7 cellular contexts compared by ENCODE assay signal in genomic region chr9:137239541-137240200, GRCh38. TPM values are rescaled to one million over a fixed set of nuclear protein-coding genes. Genes with fewer than 3 reads are reported as not detected.
DNase-seq lines count a peak whose midpoint lies in the region; FAIRE-seq and TF ChIP-seq lines count a peak whose summit lies in the region.
"Not testable (repeated sequence)": the region's sequence is repeated elsewhere in the genome, so short reads cannot be mapped to it uniquely, and the experiment has no call there.
"Had no signal": no experiment of that assay in that cellular context is flagged by ENCODE, and none has a peak within 500 bp of the region (broad histone marks: within the 10 kb centered on the region; RNA-seq: fewer than 3 reads in every experiment).

No MANE protein-coding gene starts in this region.

- H3K9ac ChIP-seq in HUES48 (ENCODE audit: low read depth, low read length) (peak overlapping the region; percentile 71), keratinocyte (ENCODE audit: control insufficient read depth, extremely low read depth, insufficient read depth, low read length) (peak overlapping the region; percentile 92)

- peak overlapping the region; percentile 69 for H3K27ac Mint-ChIP-seq in activated CD4-positive, alpha-beta memory T cell treated with anti-CD3 and anti-CD28 coated beads for 36 hours
- H3K27ac Mint-ChIP-seq in dendritic cell treated with granulocyte-macrophage colony-stimulating factor and Interleukin-4, amounts not matched to agents 40 ng/mL and 50 ng/mL, for 4 days, result peak overlapping the region; percentile 90

- H3K36me3 Mint-ChIP-seq in activated CD4-positive, alpha-beta memory T cell treated with anti-CD3 and anti-CD28 coated beads for 36 hours, result peaks cover 26% of the 10 kb centered on the region
- H3K36me3 Mint-ChIP-seq in dendritic cell treated with granulocyte-macrophage colony-stimulating factor and Interleukin-4, amounts not matched to agents 40 ng/mL and 50 ng/mL, for 4 days (ENCODE audit: low read depth), result peaks cover 39% of the 10 kb centered on the region

- POLR2A ChIA-PET in activated CD4-positive, alpha-beta memory T cell treated with anti-CD3 and anti-CD28 coated beads for 36 hours (lab: Charles Lee), result interaction anchor here (1.2 to 4.5 kb wide), 9 partner anchors 11 to 170 kb away, joined by 3 to 65 read pairs (median 13); partner anchors contain the start of genes ANAPC2, CYSRT1, MAN1B1 and NELFB

- H3K36me3 ChIP-seq in HUES48 (ENCODE audit: control insufficient read depth, insufficient read depth, low read length), result peaks cover 22% of the 10 kb centered on the region
- H3K36me3 ChIP-seq in keratinocyte (ENCODE audit: control insufficient read depth in 2 of 2, extremely low read depth in 1 of 2, insufficient read depth in 2 of 2, low read length in 2 of 2), result peaks cover 11 to 26% of the 10 kb centered on the region in 2 experiments
- H3K36me3 ChIP-seq in prostate gland, result peaks cover 0 to 11% of the 10 kb centered on the region in 2 donors

- not testable (repeated sequence) for H3K27me3 Mint-ChIP-seq in activated CD4-positive, alpha-beta memory T cell treated with anti-CD3 and anti-CD28 coated beads for 36 hours
- peaks cover 14% of the 10 kb centered on the region for H3K27me3 Mint-ChIP-seq in dendritic cell treated with granulocyte-macrophage colony-stimulating factor and Interleukin-4, amounts not matched to agents 40 ng/mL and 50 ng/mL, for 4 days

- H3K4me1 Mint-ChIP-seq in activated CD4-positive, alpha-beta memory T cell treated with anti-CD3 and anti-CD28 coated beads for 36 hours (ENCODE audit: low read depth), result peaks cover 21% of the 10 kb centered on the region
- H3K4me1 Mint-ChIP-seq in dendritic cell treated with granulocyte-macrophage colony-stimulating factor and Interleukin-4, amounts not matched to agents 40 ng/mL and 50 ng/mL, for 4 days (ENCODE audit: low read depth), result peaks cover 57% of the 10 kb centered on the region

- not testable (repeated sequence) for DNase-seq in activated CD4-positive, alpha-beta memory T cell treated with anti-CD3 and anti-CD28 coated beads for 36 hours; keratinocyte (ENCODE audit: low read depth, low spot score); prostate gland (ENCODE audit: low spot score)

- H2AFZ ChIP-seq in keratinocyte (ENCODE audit: control insufficient read depth, low read length), result not testable (repeated sequence)

- H3K27ac ChIP-seq in 22Rv1 (peak overlapping the region; percentile 97), HUES48 (ENCODE audit: low read depth, low read length) (peak overlapping the region; percentile 96), keratinocyte (ENCODE audit: control insufficient read depth, insufficient read depth, low read length) (peak overlapping the region; percentile 90), prostate gland (peak overlapping the region; percentile 92)

- WGBS in prostate gland, result 50% methylated on average over 27 of the region's 27 CpGs

- H3K27me3 ChIP-seq in HUES48 (ENCODE audit: control insufficient read depth, insufficient read depth, low read length); keratinocyte (ENCODE audit: control insufficient read depth, extremely low read depth, insufficient read depth, low read length); prostate gland (replicated peaks; ENCODE audit: insufficient read depth): not testable (repeated sequence)

- H3K4me1 ChIP-seq in HUES48 (ENCODE audit: control insufficient read depth, insufficient read depth, low read length) (peaks cover 18% of the 10 kb centered on the region), keratinocyte (ENCODE audit: control insufficient read depth, extremely low read depth, insufficient read depth, low read length) (peaks cover 24% of the 10 kb centered on the region), prostate gland (replicated peaks) (peaks cover 35% of the 10 kb centered on the region)

- intact Hi-C loops in activated CD4-positive, alpha-beta memory T cell treated with anti-CD3 and anti-CD28 coated beads for 36 hours (cut with micrococcal nuclease), result loop anchor here (1.0 to 5.0 kb wide), 6 partner anchors 16 to 447 kb away; partner anchors contain the start of genes ANAPC2, NELFB, SSNA1 and TMEM141
- intact Hi-C loops in dendritic cell treated with granulocyte-macrophage colony-stimulating factor and Interleukin-4, amounts not matched to agents 40 ng/mL and 50 ng/mL, for 4 days (cut with micrococcal nuclease), result not testable (repeated sequence)
- intact Hi-C loops in prostate gland (cut with DNase I), result loop anchor here (2.0 to 5.0 kb wide), 2 partner anchors 15 to 117 kb away; partner anchors contain the start of gene NELFB

- dilution Hi-C loops in keratinocyte (cut with MboI; ENCODE audit: extremely low pct_ligation_motif_present, low sequenced_read_pairs), result not testable (repeated sequence)

- not testable (repeated sequence) for FAIRE-seq in keratinocyte (lab: Jason Lieb, UNC)

- H3K4me2 ChIP-seq in keratinocyte (ENCODE audit: control insufficient read depth, extremely low read depth, insufficient read depth, low read depth, low read length), result peak overlapping the region; percentile 82

- not testable (repeated sequence) for H3K9me3 Mint-ChIP-seq in activated CD4-positive, alpha-beta memory T cell treated with anti-CD3 and anti-CD28 coated beads for 36 hours; dendritic cell treated with granulocyte-macrophage colony-stimulating factor and Interleukin-4, amounts not matched to agents 40 ng/mL and 50 ng/mL, for 4 days

- not testable (repeated sequence) for TF ChIP-seq POLR2A in prostate gland (IDR thresholded peaks at IDR 0.05)

- not testable (repeated sequence) for H3K9me1 ChIP-seq in keratinocyte (ENCODE audit: control insufficient read depth, extremely low read depth, insufficient read depth, low read length)

- peaks cover 28% of the 10 kb centered on the region for H4K20me1 ChIP-seq in keratinocyte (ENCODE audit: control insufficient read depth, extremely low read depth, insufficient read depth, low read length)

- H3K4me3 ChIP-seq in HUES48 (ENCODE audit: low read depth, low read length), result peak overlapping the region; percentile 85
- peak overlapping the region; percentile 77 to 85 (median 80) for H3K4me3 ChIP-seq in keratinocyte (ENCODE audit: control insufficient read depth in 2 of 3, extremely low read depth in 1 of 3, insufficient read depth in 2 of 3, low read depth in 1 of 3, low read length in 3 of 3)
- H3K4me3 ChIP-seq in prostate gland, result peak overlapping the region; percentile 68 to 70

- H3K4me3 Mint-ChIP-seq in activated CD4-positive, alpha-beta memory T cell treated with anti-CD3 and anti-CD28 coated beads for 36 hours, result peak overlapping the region; percentile 70
- peak overlapping the region; percentile 78 for H3K4me3 Mint-ChIP-seq in dendritic cell treated with granulocyte-macrophage colony-stimulating factor and Interleukin-4, amounts not matched to agents 40 ng/mL and 50 ng/mL, for 4 days

- not testable (repeated sequence) for TF ChIP-seq CTCF in 22Rv1 (IDR thresholded peaks at IDR 0.05); keratinocyte (optimal IDR thresholded peaks at IDR 0.05 in 1 of 3, IDR thresholded peaks at IDR 0.05 in 1 of 3, conservative IDR thresholded peaks at IDR 0.05 in 1 of 3; ENCODE audit: extremely low read depth in 1 of 3, insufficient read depth in 2 of 3, low read length in 3 of 3); prostate gland (IDR thresholded peaks at IDR 0.05)

- CTCF ChIA-PET in activated CD4-positive, alpha-beta memory T cell treated with anti-CD3 and anti-CD28 coated beads for 36 hours (lab: Charles Lee), result interaction anchor here (0.7 to 3.9 kb wide), 15 partner anchors 9 to 210 kb away, joined by 3 to 22 read pairs (median 5); partner anchors contain the start of genes ANAPC2, CYSRT1, MAN1B1 and RNF208

- H3K9me3 ChIP-seq in HUES48 (ENCODE audit: control insufficient read depth, insufficient read depth, low read length); keratinocyte (ENCODE audit: control insufficient read depth, low read depth, low read length); prostate gland: not testable (repeated sequence)

- H3K79me2 ChIP-seq in keratinocyte (ENCODE audit: control insufficient read depth, insufficient read depth, low read length), result peaks cover 33% of the 10 kb centered on the region

RNA-seq across cellular contexts. Expression of gene TUBB4B, which starts 1.4 kb away (rescaled TPM):
- total RNA-seq in activated CD4-positive, alpha-beta memory T cell treated with anti-CD3 and anti-CD28 coated beads for 36 hours, result 100 to 1,000 TPM; 320 to 325 TPM
- 390 to 693 TPM (median 440 TPM) in 3 replicates for polyA plus RNA-seq in keratinocyte
- polyA plus RNA-seq in keratinocyte (2011; ENCODE audit: low read depth), result 64.2 TPM
- 328 and 496 TPM in 2 replicates for polyA plus RNA-seq in keratinocyte (2011; cell fraction: cytosol; rRNA removed)
- polyA plus RNA-seq in keratinocyte (2011; cell fraction: nucleus; rRNA removed), result 336 and 469 TPM in 2 replicates
- polyA plus RNA-seq in keratinocyte (2012; ENCODE audit: low replicate concordance), result 276 and 744 TPM in 2 replicates
- polyA minus RNA-seq in keratinocyte, result 387 to 836 TPM (median 396 TPM) in 3 replicates
- 512 TPM for polyA minus RNA-seq in keratinocyte (2011; cell fraction: cytosol; rRNA and poly(A)+ RNA removed)
- polyA minus RNA-seq in keratinocyte (2011; cell fraction: nucleus; rRNA and poly(A)+ RNA removed), result 252 and 259 TPM in 2 replicates
- 100 to 1,000 TPM; 279 to 484 TPM for total RNA-seq in prostate gland

RNA-seq across cellular contexts. Expression of gene SLC34A3, which starts 9.0 kb away (rescaled TPM):
- not detected for total RNA-seq in activated CD4-positive, alpha-beta memory T cell treated with anti-CD3 and anti-CD28 coated beads for 36 hours
- 0.03 TPM in 1 of 3 replicates, not detected in the others for polyA plus RNA-seq in keratinocyte
- not detected for polyA plus RNA-seq in keratinocyte (2011; ENCODE audit: low read depth)
- polyA plus RNA-seq in keratinocyte (2011; cell fraction: cytosol; rRNA removed), result not detected in 2 replicates
- 0.05 TPM in 1 of 2 replicates, not detected in the other for polyA plus RNA-seq in keratinocyte (2011; cell fraction: nucleus; rRNA removed)
- polyA plus RNA-seq in keratinocyte (2012; ENCODE audit: low replicate concordance), result 0.21 TPM in 1 of 2 replicates, not detected in the other
- polyA minus RNA-seq in keratinocyte, result not detected in 3 replicates
- polyA minus RNA-seq in keratinocyte (2011; cell fraction: cytosol; rRNA and poly(A)+ RNA removed), result not detected
- not detected in 2 replicates for polyA minus RNA-seq in keratinocyte (2011; cell fraction: nucleus; rRNA and poly(A)+ RNA removed)
- under 1 TPM in 1 of 2 donors, not detected in 1; 0.57 TPM for total RNA-seq in prostate gland
- total RNA-seq: mesenteric fat pad had no signal

RNA-seq across cellular contexts. Expression of gene STPG3, which starts 11.4 kb away (rescaled TPM):
- total RNA-seq in activated CD4-positive, alpha-beta memory T cell treated with anti-CD3 and anti-CD28 coated beads for 36 hours, result not detected
- not detected in 3 replicates for polyA plus RNA-seq in keratinocyte
- polyA plus RNA-seq in keratinocyte (2011; ENCODE audit: low read depth), result not detected
- not detected in 2 replicates for polyA plus RNA-seq in keratinocyte (2011; cell fraction: cytosol; rRNA removed)
- polyA plus RNA-seq in keratinocyte (2011; cell fraction: nucleus; rRNA removed), result not detected in 2 replicates
- not detected in 2 replicates for polyA plus RNA-seq in keratinocyte (2012; ENCODE audit: low replicate concordance)
- polyA minus RNA-seq in keratinocyte, result not detected in 3 replicates
- polyA minus RNA-seq in keratinocyte (2011; cell fraction: cytosol; rRNA and poly(A)+ RNA removed), result not detected
- polyA minus RNA-seq in keratinocyte (2011; cell fraction: nucleus; rRNA and poly(A)+ RNA removed), result not detected in 2 replicates
- total RNA-seq in prostate gland, result 1 to 10 TPM in 1 of 2 donors, not detected in 1; 4.2 TPM
- total RNA-seq: mesenteric fat pad had no signal

RNA-seq across cellular contexts. Expression of gene RNF224, which starts 12.4 kb away (rescaled TPM):
- not detected for total RNA-seq in activated CD4-positive, alpha-beta memory T cell treated with anti-CD3 and anti-CD28 coated beads for 36 hours
- polyA plus RNA-seq in keratinocyte, result not detected in 3 replicates
- polyA plus RNA-seq in keratinocyte (2011; ENCODE audit: low read depth), result not detected
- polyA plus RNA-seq in keratinocyte (2011; cell fraction: cytosol; rRNA removed), result not detected in 2 replicates
- 0.11 TPM in 1 of 2 replicates, not detected in the other for polyA plus RNA-seq in keratinocyte (2011; cell fraction: nucleus; rRNA removed)
- polyA plus RNA-seq in keratinocyte (2012; ENCODE audit: low replicate concordance), result 0.06 and 0.31 TPM in 2 replicates
- polyA minus RNA-seq in keratinocyte, result not detected in 3 replicates
- not detected for polyA minus RNA-seq in keratinocyte (2011; cell fraction: cytosol; rRNA and poly(A)+ RNA removed)
- polyA minus RNA-seq in keratinocyte (2011; cell fraction: nucleus; rRNA and poly(A)+ RNA removed), result 0.21 TPM in 1 of 2 replicates, not detected in the other
- not detected for total RNA-seq in prostate gland
- total RNA-seq: mesenteric fat pad had no signal

RNA-seq across cellular contexts. Expression of gene CYSRT1, which starts 14.7 kb away (rescaled TPM):
- under 1 TPM; 0.21 to 0.70 TPM for total RNA-seq in activated CD4-positive, alpha-beta memory T cell treated with anti-CD3 and anti-CD28 coated beads for 36 hours
- polyA plus RNA-seq in keratinocyte, result 0.80 to 1.8 TPM (median 1.2 TPM) in 3 replicates
- polyA plus RNA-seq in keratinocyte (2011; ENCODE audit: low read depth), result 8.0 TPM
- 1.5 and 2.4 TPM in 2 replicates for polyA plus RNA-seq in keratinocyte (2011; cell fraction: cytosol; rRNA removed)
- polyA plus RNA-seq in keratinocyte (2011; cell fraction: nucleus; rRNA removed), result 1.3 and 2.1 TPM in 2 replicates
- 1.9 and 27.3 TPM in 2 replicates for polyA plus RNA-seq in keratinocyte (2012; ENCODE audit: low replicate concordance)
- polyA minus RNA-seq in keratinocyte, result 0.42 to 1.3 TPM (median 0.86 TPM) in 3 replicates
- polyA minus RNA-seq in keratinocyte (2011; cell fraction: cytosol; rRNA and poly(A)+ RNA removed), result 3.1 TPM
- 1.1 TPM in 2 replicates for polyA minus RNA-seq in keratinocyte (2011; cell fraction: nucleus; rRNA and poly(A)+ RNA removed)
- 1 to 10 TPM; 2.7 to 4.9 TPM for total RNA-seq in prostate gland
